Comparison of ENCODE assay signal across 10 cellular contexts in the genomic region with DNA sequence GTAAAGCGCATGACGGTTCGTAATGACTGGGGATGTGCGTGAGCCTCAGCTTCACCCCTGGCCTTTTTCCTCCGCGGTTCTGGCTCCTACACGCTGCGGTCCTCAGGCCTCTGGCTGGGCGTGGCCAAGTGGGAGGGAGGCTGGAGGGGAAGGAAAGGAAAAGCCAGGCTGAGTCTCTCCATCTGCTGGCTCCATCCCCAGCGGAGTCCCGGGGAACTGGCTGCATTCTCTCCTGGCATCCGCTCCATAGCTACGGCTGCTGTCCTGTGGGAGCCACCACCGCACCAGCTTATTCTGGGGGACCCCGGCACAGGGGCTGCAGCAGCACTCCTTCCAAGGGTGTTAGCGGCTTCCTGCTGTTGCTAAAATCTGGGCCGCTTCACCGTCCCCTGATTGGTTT.
DNase-seq lines count a peak whose midpoint lies in the region; ATAC-seq and TF ChIP-seq lines count a peak whose summit lies in the region.
"Had no signal": no experiment of that assay in that cellular context is flagged by ENCODE, and none has a peak within 500 bp of the region (broad histone marks: within the 10 kb centered on the region; RNA-seq: fewer than 3 reads in every experiment).

No MANE protein-coding gene starts in this region.

- no peaks in the 10 kb centered on the region for H3K36me3 Mint-ChIP-seq in GM23338 (ENCODE audit: low read depth)
- H3K36me3 Mint-ChIP-seq: activated naive CD4-positive, alpha-beta T cell treated with anti-CD3 and anti-CD28 coated beads, Interleukin-2, amount 50 U/mL, for 24 hours had no signal

- H3K27ac Mint-ChIP-seq in GM23338 = no peak overlapping the region
- H3K27ac Mint-ChIP-seq: activated naive CD4-positive, alpha-beta T cell treated with anti-CD3 and anti-CD28 coated beads, Interleukin-2, amount 50 U/mL, for 24 hours had no signal

- peak overlapping the region; percentile 98 for H2AFZ ChIP-seq in GM23338

- H3K9me2 ChIP-seq in GM23338 (ENCODE audit: insufficient read depth) = 0 out of 2 replicates have a peak, but pooled peaks cover 4% of the 10 kb centered on the region

- H3K27me3 ChIP-seq in GM23338 (ENCODE audit: insufficient read depth) = peaks cover 41% of the 10 kb centered on the region
- H3K27me3 ChIP-seq in iPS-18a (ENCODE audit: control insufficient read depth, insufficient read depth, low read length) = peaks cover 54% of the 10 kb centered on the region

- peak; percentile 80 for ATAC-seq in GM23338
- ATAC-seq in HG03159 (IDR thresholded peaks at IDR 0.05; ENCODE audit: unreplicated experiment) = no peak

- H4K20me1 ChIP-seq in GM23338 (replicated peaks; ENCODE audit: insufficient read depth) = no peaks in the 10 kb centered on the region

- peak overlapping the region; percentile 91 for H3K4me2 ChIP-seq in GM23338

- no peak for TF ChIP-seq CTCF in GM23338 (conservative IDR thresholded peaks at IDR 0.05; ENCODE audit: low read depth in 2 of 2)

- H3K4me3 ChIP-seq in GM23338 (peak overlapping the region; percentile 64), iPS-18a (ENCODE audit: low read length) (peak overlapping the region; percentile 59), skeletal muscle cell (ENCODE audit: low read depth, low read length) (peak overlapping the region; percentile 23)

- H3K9ac ChIP-seq in iPS-18a (ENCODE audit: low read length) = no peak overlapping the region

- peaks cover 34% of the 10 kb centered on the region for H3K4me1 Mint-ChIP-seq in GM23338

- H3K4me1 ChIP-seq in GM23338 (ENCODE audit: insufficient read depth) = peaks cover 18% of the 10 kb centered on the region; the same call in 1 of the 2 replicates
- peaks cover 19% of the 10 kb centered on the region for H3K4me1 ChIP-seq in iPS-18a (ENCODE audit: control insufficient read depth, low read depth, low read length)

- H3K4me3 Mint-ChIP-seq in GM23338 = peak overlapping the region; percentile 77
- H3K4me3 Mint-ChIP-seq: activated naive CD4-positive, alpha-beta T cell treated with anti-CD3 and anti-CD28 coated beads, Interleukin-2, amount 50 U/mL, for 24 hours had no signal

- no peaks in the 10 kb centered on the region for H3K9me3 ChIP-seq in iPS-18a (ENCODE audit: control insufficient read depth, low read depth, low read length)

- H3K27ac ChIP-seq in GM23338 (ENCODE audit: low read depth) = no peak overlapping the region
- H3K27ac ChIP-seq in iPS-18a (ENCODE audit: low read length) = no peak overlapping the region

- H3K9me3 Mint-ChIP-seq in GM23338 = no peaks in the 10 kb centered on the region
- H3K9me3 Mint-ChIP-seq: activated naive CD4-positive, alpha-beta T cell treated with anti-CD3 and anti-CD28 coated beads, Interleukin-2, amount 50 U/mL, for 24 hours had no signal

- H3K27me3 Mint-ChIP-seq in GM23338 (ENCODE audit: insufficient read depth, low read depth, poor library complexity) = peaks cover 29% of the 10 kb centered on the region

- H3K79me2 ChIP-seq in GM23338 (replicated peaks; ENCODE audit: insufficient read depth) = no peaks in the 10 kb centered on the region

- no peaks in the 10 kb centered on the region; the same call in 1 of the 2 replicates for H3F3A ChIP-seq in GM23338 (replicated peaks; ENCODE audit: low read depth)

- DNase-seq in GM23338 (ENCODE audit: low spot score) = peak; percentile 80
- DNase-seq in cerebellar cortex (ENCODE audit: low spot score) = peak; percentile 78
- DNase-seq in skeletal muscle cell (ENCODE audit: low read depth) = peak; percentile 7
- DNase-seq in HuH-7 (ENCODE audit: low spot score) = no peak
- no peak for DNase-seq in stimulated activated CD4-positive, alpha-beta T cell treated with anti-CD3 and anti-CD28 coated beads, Interleukin-4, amount 100 ng/mL, for 24 hours
- DNase-seq in COLO829 (ENCODE audit: low spot score) = no peak
- DNase-seq: NCI-H226 had no signal

- H3K36me3 ChIP-seq in GM23338 (ENCODE audit: insufficient read depth) (no peaks in the 10 kb centered on the region), iPS-18a (ENCODE audit: control insufficient read depth, low read depth, low read length) (no peaks in the 10 kb centered on the region)

TF ChIP-seq in GM23338, 12 proteins besides CTCF, POLR2A, EP300 and RAD21:
- TF ChIP-seq EZH2 (IDR thresholded peaks at IDR 0.05; ENCODE audit: low read depth, unreplicated experiment) (no peak), JUNB (IDR thresholded peaks at IDR 0.05; ENCODE audit: unreplicated experiment) (no peak)

Comparison
In these comparisons a context has a peak if more than half of its experiments do, and no peak if none do; other contexts are left out.
1. DNase-seq: peak in GM23338 (single experiment), cerebellar cortex (single experiment) and skeletal muscle cell (single experiment); none in HuH-7 (single experiment), stimulated activated CD4-positive, alpha-beta T cell treated with anti-CD3 and anti-CD28 coated beads, Interleukin-4, amount 100 ng/mL, for 24 hours (single experiment) and COLO829 (single experiment).
2. Peak in every context shown above with its lines, with median percentiles within 50 percentile points of each other: H3K4me3 ChIP-seq.